Comparison of ENCODE assay signal across 2 cellular contexts in the genomic region with DNA sequence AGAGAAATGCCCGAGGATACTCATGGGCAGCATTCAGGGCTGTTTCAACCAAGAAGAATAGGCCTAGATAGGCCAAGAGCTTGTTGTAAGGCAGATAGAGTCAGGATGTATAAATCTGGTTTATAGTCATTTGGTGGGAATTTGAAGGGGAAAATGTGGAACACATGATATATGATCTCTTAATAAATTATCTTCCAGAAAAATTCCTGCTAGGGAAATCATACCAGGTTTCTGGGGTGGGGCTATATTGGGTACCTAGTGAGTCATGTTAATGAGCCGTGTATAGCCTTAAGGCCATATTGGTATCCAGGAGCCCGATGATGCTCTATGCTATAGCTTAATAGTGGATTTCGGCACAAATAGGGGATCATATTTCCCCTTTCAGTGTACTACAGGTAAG.
TF ChIP-seq lines count a peak whose summit lies in the region.

No MANE protein-coding gene starts in this region.

TF ChIP-seq in GM23338, 12 proteins besides CTCF, POLR2A, EP300 and RAD21:
- no peak for TF ChIP-seq EZH2phosphoT487 (IDR thresholded peaks at IDR 0.05; ENCODE audit: unreplicated experiment)

TF ChIP-seq in H1, 55 proteins besides CTCF, POLR2A, EP300 and RAD21:
- no peak for TF ChIP-seq SIRT6 (IDR thresholded peaks at IDR 0.05; ENCODE audit: low read length)
- no peak for TF ChIP-seq GABPA (IDR thresholded peaks at IDR 0.05; ENCODE audit: borderline replicate concordance, insufficient read depth, low read length)
- no peak for TF ChIP-seq GTF2F1 (IDR thresholded peaks at IDR 0.05; ENCODE audit: borderline replicate concordance, low read depth, low read length)
- no peak for TF ChIP-seq TAF1 (IDR thresholded peaks at IDR 0.05; ENCODE audit: low read depth, low read length)
- no peak for TF ChIP-seq RNF2 (IDR thresholded peaks at IDR 0.05; ENCODE audit: borderline replicate concordance, low read depth, low read length, missing control alignments, poor library complexity, severe bottlenecking)
- no peak for TF ChIP-seq CBX5 (IDR thresholded peaks at IDR 0.05; ENCODE audit: low read depth, low read length)
- TF ChIP-seq CBX8 (IDR thresholded peaks at IDR 0.05; ENCODE audit: borderline replicate concordance, low read depth, low read length) = no peak
- no peak for TF ChIP-seq EGR1 (IDR thresholded peaks at IDR 0.05; ENCODE audit: borderline replicate concordance, low read depth, low read length)
